8 cellular contexts compared by ENCODE assay signal in genomic region chr6:32154514-32155161, GRCh38. TPM values are rescaled to one million over a fixed set of nuclear protein-coding genes. Genes with fewer than 3 reads are reported as not detected.
DNase-seq lines count a peak whose midpoint lies in the region; ATAC-seq and TF ChIP-seq lines count a peak whose summit lies in the region.

No MANE protein-coding gene starts in this region.

- H3K27me3 Mint-ChIP-seq in activated CD4-positive, alpha-beta T cell treated with anti-CD3 and anti-CD28 coated beads, Interleukin-2, amount 10 ng/mL, durations not matched to agents 24 days and 14 days: peaks cover 29% of the 10 kb centered on the region
- peaks cover 56% of the 10 kb centered on the region for H3K27me3 Mint-ChIP-seq in dendritic cell treated with granulocyte-macrophage colony-stimulating factor and Interleukin-4, amounts not matched to agents 40 ng/mL and 50 ng/mL, for 4 days

- peak overlapping the region; percentile 63 to 75 (median 74) for H3K27ac ChIP-seq in right lobe of liver

- H3K4me3 Mint-ChIP-seq in activated CD4-positive, alpha-beta T cell treated with anti-CD3 and anti-CD28 coated beads, Interleukin-2, amount 10 ng/mL, durations not matched to agents 24 days and 14 days: peak overlapping the region; percentile 84
- peak overlapping the region; percentile 86 for H3K4me3 Mint-ChIP-seq in dendritic cell treated with granulocyte-macrophage colony-stimulating factor and Interleukin-4, amounts not matched to agents 40 ng/mL and 50 ng/mL, for 4 days

- intact Hi-C loops in activated CD4-positive, alpha-beta T cell treated with anti-CD3 and anti-CD28 coated beads, Interleukin-2, amount 10 ng/mL, durations not matched to agents 24 days and 14 days (cut with micrococcal nuclease): loop anchor here (1.0 to 10.0 kb wide), 6 partner anchors 22 to 110 kb away; partner anchors contain the start of genes AGPAT1 and ATF6B
- intact Hi-C loops in dendritic cell treated with granulocyte-macrophage colony-stimulating factor and Interleukin-4, amounts not matched to agents 40 ng/mL and 50 ng/mL, for 4 days (cut with micrococcal nuclease): no loop called here
- intact Hi-C loops in right lobe of liver (cut with DNase I): loop anchor here (5.0 kb wide), 1 partner anchor 37 kb away; no protein-coding TSS in a partner anchor

- peak overlapping the region; percentile 72 for H3K27ac Mint-ChIP-seq in activated CD4-positive, alpha-beta T cell treated with anti-CD3 and anti-CD28 coated beads, Interleukin-2, amount 10 ng/mL, durations not matched to agents 24 days and 14 days
- peak overlapping the region; percentile 61 for H3K27ac Mint-ChIP-seq in dendritic cell treated with granulocyte-macrophage colony-stimulating factor and Interleukin-4, amounts not matched to agents 40 ng/mL and 50 ng/mL, for 4 days

- peak; percentile 57 to 67 (median 60) for TF ChIP-seq CTCF in right lobe of liver (IDR thresholded peaks at IDR 0.05)

- DNase-seq in DMS53 treated with DMSO at 0.1 percent for 48 hours (lab: John Stamatoyannopoulos, UW; ENCODE audit: unreplicated experiment): peak; percentile 77
- peak; percentile 56 for DNase-seq in NCI-H460 (ENCODE audit: extremely low read depth, low read depth)
- DNase-seq in activated CD4-positive, alpha-beta T cell treated with anti-CD3 and anti-CD28 coated beads, Interleukin-2, amount 10 ng/mL, durations not matched to agents 24 days and 14 days: peak; percentile 90
- peak; percentile 65 to 78 (median 75) for DNase-seq in right lobe of liver
- DNase-seq in stimulated activated CD4-positive, alpha-beta T cell treated with anti-CD3 and anti-CD28 coated beads, TNF-alpha, amount 100 ng/mL, for 24 hours (ENCODE audit: low read depth in 3 of 3): peak in 2 of 3 experiments; percentile 28 to 60

- H3K9me3 Mint-ChIP-seq in activated CD4-positive, alpha-beta T cell treated with anti-CD3 and anti-CD28 coated beads, Interleukin-2, amount 10 ng/mL, durations not matched to agents 24 days and 14 days: no peaks in the 10 kb centered on the region
- H3K9me3 Mint-ChIP-seq in dendritic cell treated with granulocyte-macrophage colony-stimulating factor and Interleukin-4, amounts not matched to agents 40 ng/mL and 50 ng/mL, for 4 days: no peaks in the 10 kb centered on the region

- no peaks in the 10 kb centered on the region for H3K27me3 ChIP-seq in right lobe of liver

- peak; percentile 27 for TF ChIP-seq POLR2A in right lobe of liver (IDR thresholded peaks at IDR 0.05)

- peaks cover 0 to 7% (median 0%) of the 10 kb centered on the region in 4 donors for H3K4me1 ChIP-seq in right lobe of liver

- peaks cover 8% of the 10 kb centered on the region for H3K36me3 Mint-ChIP-seq in activated CD4-positive, alpha-beta T cell treated with anti-CD3 and anti-CD28 coated beads, Interleukin-2, amount 10 ng/mL, durations not matched to agents 24 days and 14 days (ENCODE audit: low read depth)
- H3K36me3 Mint-ChIP-seq in dendritic cell treated with granulocyte-macrophage colony-stimulating factor and Interleukin-4, amounts not matched to agents 40 ng/mL and 50 ng/mL, for 4 days (ENCODE audit: low read depth): no peaks in the 10 kb centered on the region

- peak overlapping the region; percentile 74 to 78 (median 78) for H3K4me3 ChIP-seq in right lobe of liver

- WGBS in right lobe of liver (ENCODE audit: insufficient coverage, low coverage, low lambda C conversion rate, missing lambda C conversion rate): 0% methylated on average over 6 of the region's 34 CpGs

- H3K36me3 ChIP-seq in right lobe of liver: peaks cover 0 to 13% (median 0%) of the 10 kb centered on the region in 4 donors

- H3K9me3 ChIP-seq in right lobe of liver: no peaks in the 10 kb centered on the region

- peak; percentile 56 for ATAC-seq in HG02763 (IDR thresholded peaks at IDR 0.05; ENCODE audit: unreplicated experiment)
- peak; percentile 81 to 87 (median 86) for ATAC-seq in right lobe of liver
- ATAC-seq in GM18519 (IDR thresholded peaks at IDR 0.05; ENCODE audit: low FRiP score, unreplicated experiment): no peak

- H3K4me1 Mint-ChIP-seq in activated CD4-positive, alpha-beta T cell treated with anti-CD3 and anti-CD28 coated beads, Interleukin-2, amount 10 ng/mL, durations not matched to agents 24 days and 14 days: peaks cover 27% of the 10 kb centered on the region
- H3K4me1 Mint-ChIP-seq in dendritic cell treated with granulocyte-macrophage colony-stimulating factor and Interleukin-4, amounts not matched to agents 40 ng/mL and 50 ng/mL, for 4 days (ENCODE audit: low read depth): peaks cover 35% of the 10 kb centered on the region

RNA-seq across cellular contexts. Expression of gene PPT2, which starts 0.7 kb away (rescaled TPM):
- 25.2 and 29.5 TPM in 2 replicates for total RNA-seq in NCI-H460 (2014; rRNA removed; shearing (Covaris generic))
- polyA plus RNA-seq in NCI-H460 (2014; cell fraction: nucleus; rRNA removed): 30.0 and 51.4 TPM in 2 replicates
- 11.3 and 12.7 TPM in 2 replicates for total RNA-seq in activated CD4-positive, alpha-beta T cell treated with anti-CD3 and anti-CD28 coated beads, Interleukin-2, amount 10 ng/mL, durations not matched to agents 24 days and 14 days
- total RNA-seq in right lobe of liver: 10 to 100 TPM in 2 of 6 experiments, 1 to 10 TPM in 4; 6.4 to 16.0 (median 8.9) TPM

RNA-seq across cellular contexts. Expression of gene PRRT1, which starts 2.9 kb away (rescaled TPM):
- 0.20 and 0.37 TPM in 2 replicates for total RNA-seq in NCI-H460 (2014; rRNA removed; shearing (Covaris generic))
- polyA plus RNA-seq in NCI-H460 (2014; cell fraction: nucleus; rRNA removed): 0.68 and 0.89 TPM in 2 replicates
- 0.24 and 0.35 TPM in 2 replicates for total RNA-seq in activated CD4-positive, alpha-beta T cell treated with anti-CD3 and anti-CD28 coated beads, Interleukin-2, amount 10 ng/mL, durations not matched to agents 24 days and 14 days
- under 1 TPM in 4 of 6 experiments, not detected in 2; 0.13 to 0.29 (median 0.24) TPM for total RNA-seq in right lobe of liver

RNA-seq across cellular contexts. Expression of gene EGFL8, which starts 9.8 kb away (rescaled TPM):
- 3.7 and 6.0 TPM in 2 replicates for total RNA-seq in NCI-H460 (2014; rRNA removed; shearing (Covaris generic))
- 35.2 and 47.5 TPM in 2 replicates for polyA plus RNA-seq in NCI-H460 (2014; cell fraction: nucleus; rRNA removed)
- total RNA-seq in activated CD4-positive, alpha-beta T cell treated with anti-CD3 and anti-CD28 coated beads, Interleukin-2, amount 10 ng/mL, durations not matched to agents 24 days and 14 days: 8.6 and 9.7 TPM in 2 replicates
- total RNA-seq in right lobe of liver: 1 to 10 TPM; 1.4 to 6.0 (median 4.2) TPM

RNA-seq across cellular contexts. Expression of gene AGPAT1, which starts 21.2 kb away (rescaled TPM):
- total RNA-seq in NCI-H460 (2014; rRNA removed; shearing (Covaris generic)): 47.7 and 49.0 TPM in 2 replicates
- 26.1 and 26.5 TPM in 2 replicates for polyA plus RNA-seq in NCI-H460 (2014; cell fraction: nucleus; rRNA removed)
- total RNA-seq in activated CD4-positive, alpha-beta T cell treated with anti-CD3 and anti-CD28 coated beads, Interleukin-2, amount 10 ng/mL, durations not matched to agents 24 days and 14 days: 31.4 and 32.6 TPM in 2 replicates
- 10 to 100 TPM; 23.5 to 36.9 (median 31.6) TPM for total RNA-seq in right lobe of liver

RNA-seq across cellular contexts. Expression of gene RNF5, which starts 23.6 kb away (rescaled TPM):
- 30.1 and 31.6 TPM in 2 replicates for total RNA-seq in NCI-H460 (2014; rRNA removed; shearing (Covaris generic))
- 24.2 and 32.8 TPM in 2 replicates for polyA plus RNA-seq in NCI-H460 (2014; cell fraction: nucleus; rRNA removed)
- total RNA-seq in activated CD4-positive, alpha-beta T cell treated with anti-CD3 and anti-CD28 coated beads, Interleukin-2, amount 10 ng/mL, durations not matched to agents 24 days and 14 days: 59.9 and 62.6 TPM in 2 replicates
- 10 to 100 TPM; 50.5 to 90.4 (median 60.9) TPM for total RNA-seq in right lobe of liver
